9 cellular contexts compared by ENCODE assay signal in genomic region chr7:10360050-10360449, GRCh38.
"Had no signal": no experiment of that assay in that cellular context is flagged by ENCODE, and none has a peak within 500 bp of the region (broad histone marks: within the 10 kb centered on the region; RNA-seq: fewer than 3 reads in every experiment).

No MANE protein-coding gene starts in this region.

- FAIRE-seq: HepG2 had no signal

- H3K27ac ChIP-seq: HL-60 had no signal

- H3K9me3 ChIP-seq: HAP-1 had no signal

- ATAC-seq: GM23338, HCT116, HepG2 had no signal

- H3K27ac Mint-ChIP-seq: GM23338, HFFc6, IgD-negative memory B cell had no signal

- H3K4me3 Mint-ChIP-seq: GM23338, HFFc6, IgD-negative memory B cell had no signal

- H2AFZ ChIP-seq: GM23338 had no signal

- H3K4me2 ChIP-seq: GM23338 had no signal

- H3K4me1 ChIP-seq: HAP-1 had no signal

- H3K4me1 Mint-ChIP-seq: GM23338, IgD-negative memory B cell had no signal

- DNase-seq: H7, HFFc6, KBM-7 had no signal

- H3K36me3 Mint-ChIP-seq: IgD-negative memory B cell had no signal

- H3K4me3 ChIP-seq: GM23338, HAP-1 had no signal

- H3K36me3 ChIP-seq: HAP-1 had no signal
